19 cellular contexts compared by ENCODE assay signal in genomic region chr7:87518735-87519134, GRCh38. TPM values are rescaled to one million over a fixed set of nuclear protein-coding genes. Genes with fewer than 3 reads are reported as not detected.
DNase-seq lines count a peak whose midpoint lies in the region; ATAC-seq and TF ChIP-seq lines count a peak whose summit lies in the region.
"Had no signal": no experiment of that assay in that cellular context is flagged by ENCODE, and none has a peak within 500 bp of the region (broad histone marks: within the 10 kb centered on the region; RNA-seq: fewer than 3 reads in every experiment).

No MANE protein-coding gene starts in this region.

- DNase-seq in adrenal gland (peak in 2 of 7 donors; percentile 14 to 54), astrocyte of the hippocampus (ENCODE audit: low read depth, low spot score) (peak; percentile 10), left lobe of liver (ENCODE audit: low spot score) (no peak), activated gamma-delta T cell (lab: John Stamatoyannopoulos, UW) (no peak), NCI-H524 (lab: John Stamatoyannopoulos, UW) (no peak), mesothelial cell of epicardium (ENCODE audit: low spot score in 2 of 2, unreplicated experiment in 2 of 2) (no peak)
- DNase-seq: AML-193; Caco-2; Calu3; CD4-positive, alpha-beta T cell; CD8-positive, alpha-beta T cell; DMS79 treated with DMSO at 0.1 percent for 48 hours; GF-D8 had no signal

- TF ChIP-seq CTCF in adrenal gland (IDR thresholded peaks at IDR 0.05), result no peak
- TF ChIP-seq CTCF in mesothelial cell of epicardium (IDR thresholded peaks at IDR 0.05; ENCODE audit: unreplicated experiment), result no peak

- no peaks in the 10 kb centered on the region for H3K27me3 Mint-ChIP-seq in mesothelial cell of epicardium (ENCODE audit: low read depth)
- H3K27me3 Mint-ChIP-seq: B cell; CD4-positive, alpha-beta T cell had no signal

- TF ChIP-seq POLR2A in adrenal gland (IDR thresholded peaks at IDR 0.05), result no peak

- peaks cover 7 to 18% of the 10 kb centered on the region in 2 donors for H3K4me1 ChIP-seq in adrenal gland (replicated peaks in 1 of 2)
- H3K4me1 ChIP-seq: A549; BLaER1 treated with 17β-estradiol and CSF1 and Interleukin-3, amounts not matched to agents 10 nM and 100 nM; Caco-2 had no signal

- H3K4me3 ChIP-seq in adrenal gland, result no peak overlapping the region
- H3K4me3 ChIP-seq: A549; BLaER1 treated with 17β-estradiol and CSF1 and Interleukin-3, amounts not matched to agents 10 nM and 100 nM had no signal

- 19 to 37% (median 31%) methylated on average over 2 of the region's 2 CpGs for WGBS in adrenal gland, 4 donors

- no peak overlapping the region for H3K4me3 Mint-ChIP-seq in mesothelial cell of epicardium
- H3K4me3 Mint-ChIP-seq: B cell; CD4-positive, alpha-beta T cell; CD8-positive, alpha-beta T cell had no signal

- H3K27me3 ChIP-seq in adrenal gland, result no peaks in the 10 kb centered on the region
- H3K27me3 ChIP-seq: BLaER1 treated with 17β-estradiol and CSF1 and Interleukin-3, amounts not matched to agents 10 nM and 100 nM had no signal

- no peaks in the 10 kb centered on the region for H3K4me1 Mint-ChIP-seq in mesothelial cell of epicardium
- H3K4me1 Mint-ChIP-seq: B cell had no signal

- peak; percentile 57 for ATAC-seq in left lobe of liver
- ATAC-seq: A549; CD8-positive, alpha-beta T cell had no signal

- peaks cover 0 to 8% of the 10 kb centered on the region in 2 donors for H3K36me3 ChIP-seq in adrenal gland (replicated peaks in 1 of 2)
- H3K36me3 ChIP-seq: BLaER1 treated with 17β-estradiol and CSF1 and Interleukin-3, amounts not matched to agents 10 nM and 100 nM had no signal

- H3K9me3 ChIP-seq in adrenal gland (replicated peaks in 1 of 3), result no peaks in the 10 kb centered on the region
- H3K9me3 ChIP-seq: A549; BLaER1 treated with 17β-estradiol and CSF1 and Interleukin-3, amounts not matched to agents 10 nM and 100 nM; Caco-2 had no signal

- no peaks in the 10 kb centered on the region for H3K9me3 Mint-ChIP-seq in mesothelial cell of epicardium
- H3K9me3 Mint-ChIP-seq: CD4-positive, alpha-beta T cell; CD8-positive, alpha-beta T cell had no signal

- H3K27ac ChIP-seq in adrenal gland, result peak overlapping the region in 4 of 5 donors; percentile 3 to 58 (median 42)
- H3K27ac ChIP-seq: 22Rv1; A549; BLaER1 treated with 17β-estradiol and CSF1 and Interleukin-3, amounts not matched to agents 10 nM and 100 nM; C4-2B had no signal

- H3K27ac Mint-ChIP-seq in mesothelial cell of epicardium, result no peak overlapping the region
- H3K27ac Mint-ChIP-seq: B cell; CD4-positive, alpha-beta T cell; CD8-positive, alpha-beta T cell had no signal

- intact Hi-C loops in adrenal gland (cut with DNase I), result no loop called here

- no peaks in the 10 kb centered on the region for H3K36me3 Mint-ChIP-seq in mesothelial cell of epicardium

RNA-seq across cellular contexts. Expression of gene ABCB4, which starts 43.3 kb away (rescaled TPM):
- total RNA-seq in adrenal gland (10 to 100 TPM in 6 of 8 donors, 1 to 10 TPM in 2; 6.8 to 62.6 (median 11.9) TPM), left lobe of liver (114 TPM), mesothelial cell of epicardium (2.1 to 2.3 TPM (median 2.3 TPM) in 3 replicates)
- 10 to 100 TPM; 28.6 to 60.9 (median 34.3) TPM for polyA plus RNA-seq in adrenal gland
- total RNA-seq: A172; Calu3; CD4-positive, alpha-beta T cell had no signal
